In genomic region chr18:32324173-32324572, GRCh38 we compare ENCODE assay signal across 20 cellular contexts.
DNase-seq lines count a peak whose midpoint lies in the region; ATAC-seq and TF ChIP-seq lines count a peak whose summit lies in the region.
"Had no signal": no experiment of that assay in that cellular context is flagged by ENCODE, and none has a peak within 500 bp of the region (broad histone marks: within the 10 kb centered on the region; RNA-seq: fewer than 3 reads in every experiment).

No MANE protein-coding gene starts in this region.

- peak overlapping the region; percentile 10 for H3K27ac Mint-ChIP-seq in MCF 10A (ENCODE audit: low read depth, unreplicated experiment)
- H3K27ac Mint-ChIP-seq: activated naive CD4-positive, alpha-beta T cell treated with anti-CD3 and anti-CD28 coated beads, Interleukin-2, amount 50 U/mL, for 24 hours; naive thymus-derived CD8-positive, alpha-beta T cell had no signal

- H3K27me3 ChIP-seq in heart left ventricle (no peaks in the 10 kb centered on the region), osteoblast (ENCODE audit: insufficient read depth, low read length) (no peaks in the 10 kb centered on the region)
- H3K27me3 ChIP-seq: Peyer's patch had no signal

- CTCF ChIA-PET in MCF 10A (lab: Yijun Ruan, JAX), result interaction anchor here (0.7 to 1.2 kb wide), 5 partner anchors 10 to 37 kb away, joined by 3 to 4 read pairs (median 3); no protein-coding TSS in a partner anchor

- H3K4me1 Mint-ChIP-seq in MCF 10A (ENCODE audit: insufficient read depth, unreplicated experiment), result peaks cover 42% of the 10 kb centered on the region
- H3K4me1 Mint-ChIP-seq: activated naive CD4-positive, alpha-beta T cell treated with anti-CD3 and anti-CD28 coated beads, Interleukin-2, amount 50 U/mL, for 24 hours; naive thymus-derived CD8-positive, alpha-beta T cell had no signal

- DNase-seq in AG20443 (ENCODE audit: low spot score), result peak; percentile 38
- DNase-seq in MCF 10A (ENCODE audit: unreplicated experiment), result no peak
- DNase-seq in heart left ventricle, result peak in 1 of 5 donors; percentile 26
- no peak for DNase-seq in osteoblast (ENCODE audit: insufficient read length, low spot score, missing footprints)
- DNase-seq in pons (ENCODE audit: low spot score), result no peak
- DNase-seq in NOMO-1 treated with dmso at 0.1 percent for 144 hours (lab: John Stamatoyannopoulos, UW; ENCODE audit: unreplicated experiment), result no peak
- DNase-seq: activated CD4-positive, alpha-beta T cell treated with anti-CD3 and anti-CD28 coated beads for 4 hours; central memory CD4-positive, alpha-beta T cell; effector CD8-positive, alpha-beta T cell; KG1; naive thymus-derived CD8-positive, alpha-beta T cell; NCI-H1092 treated with DMSO at 0.1 percent for 48 hours; NCI-H2171; NCI-H774; Peyer's patch; psoas muscle; stimulated activated naive CD8-positive, alpha-beta T cell treated with anti-CD3 and anti-CD28 coated beads, Interleukin-15, Interleukin-2, amounts not matched to agents 100 U/mL and 50 U/mL, for 24 hours had no signal

- no peaks in the 10 kb centered on the region for H3K27me3 Mint-ChIP-seq in MCF 10A (ENCODE audit: insufficient read depth, unreplicated experiment)

- TF ChIP-seq CTCF in MCF 10A (IDR thresholded peaks at IDR 0.05; ENCODE audit: unreplicated experiment) (no peak), heart left ventricle (IDR thresholded peaks at IDR 0.05) (no peak), osteoblast (IDR thresholded peaks at IDR 0.05; ENCODE audit: extremely low read depth, low read depth, low read length) (no peak)

- H3K4me3 Mint-ChIP-seq in MCF 10A (ENCODE audit: unreplicated experiment), result no peak overlapping the region
- H3K4me3 Mint-ChIP-seq: activated naive CD4-positive, alpha-beta T cell treated with anti-CD3 and anti-CD28 coated beads, Interleukin-2, amount 50 U/mL, for 24 hours; naive thymus-derived CD8-positive, alpha-beta T cell had no signal

- no TSS peak for BruUV-seq in MCF 10A (replicated peaks; lab: Mats Ljungman, UMichigan)

- peak; percentile 38 to 87 (median 76) for ATAC-seq in heart left ventricle
- ATAC-seq in GM21360 (IDR thresholded peaks at IDR 0.05; ENCODE audit: unreplicated experiment), result no peak
- ATAC-seq in HG03039 (IDR thresholded peaks at IDR 0.05; ENCODE audit: unreplicated experiment), result no peak
- ATAC-seq: naive thymus-derived CD8-positive, alpha-beta T cell; stimulated activated naive CD8-positive, alpha-beta T cell treated with anti-CD3 and anti-CD28 coated beads, Interleukin-15, Interleukin-2, amounts not matched to agents 100 U/mL and 50 U/mL, for 24 hours had no signal

- TF ChIP-seq POLR2A in heart left ventricle (IDR thresholded peaks at IDR 0.05), result no peak

- WGBS in heart left ventricle, 4 donors, result 63 to 77% (median 69%) methylated on average over 4 of the region's 4 CpGs

- intact Hi-C loops in MCF 10A (cut with micrococcal nuclease) (loop anchor here (2.0 kb wide), 1 partner anchor 59 kb away; no protein-coding TSS in a partner anchor), heart left ventricle (cut with DNase I) (no loop called here)

- H3K9me3 ChIP-seq in heart left ventricle (no peaks in the 10 kb centered on the region), osteoblast (ENCODE audit: low read depth, low read length) (no peaks in the 10 kb centered on the region)
- H3K9me3 ChIP-seq: Peyer's patch, psoas muscle had no signal

- H3K9me3 Mint-ChIP-seq in MCF 10A (ENCODE audit: unreplicated experiment), result peaks cover 9% of the 10 kb centered on the region
- H3K9me3 Mint-ChIP-seq: activated naive CD4-positive, alpha-beta T cell treated with anti-CD3 and anti-CD28 coated beads, Interleukin-2, amount 50 U/mL, for 24 hours; naive thymus-derived CD8-positive, alpha-beta T cell had no signal

- peaks cover 21% of the 10 kb centered on the region for H3K36me3 Mint-ChIP-seq in MCF 10A (ENCODE audit: insufficient read depth, unreplicated experiment)
- H3K36me3 Mint-ChIP-seq: activated naive CD4-positive, alpha-beta T cell treated with anti-CD3 and anti-CD28 coated beads, Interleukin-2, amount 50 U/mL, for 24 hours; naive thymus-derived CD8-positive, alpha-beta T cell had no signal

- peak overlapping the region in 7 of 12 donors; percentile 1 to 68 (median 47) for H3K27ac ChIP-seq in heart left ventricle
- peak overlapping the region; percentile 17 for H3K27ac ChIP-seq in osteoblast (ENCODE audit: low read depth, low read length)
- H3K27ac ChIP-seq: Peyer's patch, psoas muscle had no signal

- peak overlapping the region; percentile 18 for H3K4me2 ChIP-seq in osteoblast (ENCODE audit: insufficient read depth, low read length)

- H3K36me3 ChIP-seq in heart left ventricle (no peaks in the 10 kb centered on the region), osteoblast (ENCODE audit: insufficient read depth, low read length) (no peaks in the 10 kb centered on the region)
- H3K36me3 ChIP-seq: Peyer's patch had no signal

- H3K4me1 ChIP-seq in heart left ventricle (peaks cover 0 to 32% (median 8%) of the 10 kb centered on the region in 12 donors), osteoblast (ENCODE audit: insufficient read depth, low read length) (peaks cover 25% of the 10 kb centered on the region)
- H3K4me1 ChIP-seq: psoas muscle had no signal

- POLR2A ChIA-PET in MCF 10A (lab: Yijun Ruan, JAX), result no interaction called here

- H3K79me2 ChIP-seq in osteoblast (ENCODE audit: insufficient read depth, low read length), result no peaks in the 10 kb centered on the region

- no peaks in the 10 kb centered on the region for H4K20me1 ChIP-seq in osteoblast (ENCODE audit: insufficient read depth, low read length)

- H3K4me3 ChIP-seq in heart left ventricle, result peak overlapping the region in 3 of 12 donors; percentile 7 to 19 (median 10)
- H3K4me3 ChIP-seq in osteoblast (ENCODE audit: insufficient read depth, low read length), result peak overlapping the region; percentile 1
- H3K4me3 ChIP-seq: Peyer's patch, psoas muscle had no signal

- peak overlapping the region; percentile 43 for H2AFZ ChIP-seq in osteoblast (ENCODE audit: low read length)

Comparison
In these comparisons a context has a peak if more than half of its experiments do, and no peak if none do; other contexts are left out.
1. ATAC-seq: peak in heart left ventricle (4 of 4); none in GM21360 (single experiment) and HG03039 (single experiment).